28 cellular contexts compared by ENCODE assay signal in genomic region chr17:76911299-76912007, GRCh38. TPM values are rescaled to one million over a fixed set of nuclear protein-coding genes. Genes with fewer than 3 reads are reported as not detected.
A peak's percentile ranks its signal among the peaks of the same experiment; 100 is the strongest.
DNase-seq lines count a peak whose midpoint lies in the region; ATAC-seq lines count a peak whose summit lies in the region.
"Had no signal": no experiment of that assay in that cellular context is flagged by ENCODE, and none has a peak within 500 bp of the region (broad histone marks: within the 10 kb centered on the region; RNA-seq: fewer than 3 reads in every experiment).

No MANE protein-coding gene starts in this region.

- in situ Hi-C loops in G401 (cut with HindIII; ENCODE audit: low sequenced_read_pairs): no loop called here

- no peaks in the 10 kb centered on the region for H3K4me1 Mint-ChIP-seq in natural killer cell treated with Interleukin-12 subunit alpha and Interleukin-12 subunit beta and Interleukin-15 and Interleukin-18, amount 100 ng/mL, for 72 hours (ENCODE audit: low read depth in 2 of 2)
- H3K4me1 Mint-ChIP-seq: memory B cell, T-cell had no signal

- H3K27ac Mint-ChIP-seq in natural killer cell treated with Interleukin-12 subunit alpha and Interleukin-12 subunit beta and Interleukin-15 and Interleukin-18, amount 100 ng/mL, for 72 hours: no peak overlapping the region
- H3K27ac Mint-ChIP-seq: activated CD8-positive, alpha-beta T cell treated with anti-CD3 and anti-CD28 coated beads for 36 hours; dendritic cell treated with granulocyte-macrophage colony-stimulating factor and Interleukin-4, amounts not matched to agents 40 ng/mL and 50 ng/mL, for 4 days; memory B cell; stimulated activated naive CD8-positive, alpha-beta T cell treated with anti-CD3 and anti-CD28 coated beads, Interleukin-15, Interleukin-2, amounts not matched to agents 100 ng/mL and 50 ng/mL, for 24 hours; T-cell had no signal

- peaks cover 3% of the 10 kb centered on the region for H3K9me3 Mint-ChIP-seq in natural killer cell treated with Interleukin-12 subunit alpha and Interleukin-12 subunit beta and Interleukin-15 and Interleukin-18, amount 100 ng/mL, for 72 hours
- H3K9me3 Mint-ChIP-seq: activated CD8-positive, alpha-beta T cell treated with anti-CD3 and anti-CD28 coated beads for 36 hours; dendritic cell treated with granulocyte-macrophage colony-stimulating factor and Interleukin-4, amounts not matched to agents 40 ng/mL and 50 ng/mL, for 4 days had no signal

- ATAC-seq in GM21786 (IDR thresholded peaks at IDR 0.05; ENCODE audit: unreplicated experiment): no peak
- ATAC-seq in natural killer cell treated with Interleukin-12 subunit alpha and Interleukin-12 subunit beta and Interleukin-15 and Interleukin-18, amount 100 ng/mL, for 72 hours: no peak
- ATAC-seq: activated CD8-positive, alpha-beta T cell treated with anti-CD3 and anti-CD28 coated beads for 36 hours; T-cell had no signal

- no peaks in the 10 kb centered on the region for H3K36me3 Mint-ChIP-seq in natural killer cell treated with Interleukin-12 subunit alpha and Interleukin-12 subunit beta and Interleukin-15 and Interleukin-18, amount 100 ng/mL, for 72 hours
- H3K36me3 Mint-ChIP-seq: memory B cell, T-cell had no signal

- no peak overlapping the region for H3K4me3 Mint-ChIP-seq in natural killer cell treated with Interleukin-12 subunit alpha and Interleukin-12 subunit beta and Interleukin-15 and Interleukin-18, amount 100 ng/mL, for 72 hours
- H3K4me3 Mint-ChIP-seq: activated CD8-positive, alpha-beta T cell treated with anti-CD3 and anti-CD28 coated beads for 36 hours; dendritic cell treated with granulocyte-macrophage colony-stimulating factor and Interleukin-4, amounts not matched to agents 40 ng/mL and 50 ng/mL, for 4 days; memory B cell; stimulated activated naive CD8-positive, alpha-beta T cell treated with anti-CD3 and anti-CD28 coated beads, Interleukin-15, Interleukin-2, amounts not matched to agents 100 ng/mL and 50 ng/mL, for 24 hours; T-cell had no signal

- H3K27me3 Mint-ChIP-seq in natural killer cell treated with Interleukin-12 subunit alpha and Interleukin-12 subunit beta and Interleukin-15 and Interleukin-18, amount 100 ng/mL, for 72 hours: peaks cover 18 to 21% of the 10 kb centered on the region in 2 donors

- DNase-seq in NCI-H510A treated with DMSO at 0.1 percent for 48 hours (lab: John Stamatoyannopoulos, UW) (peak; percentile 17), NCI-H510A (lab: John Stamatoyannopoulos, UW) (no peak), NCI-H1694 treated with DMSO at 0.1 percent for 48 hours (lab: John Stamatoyannopoulos, UW) (peak; percentile 88), NCI-H82 (lab: John Stamatoyannopoulos, UW) (peak; percentile 84), activated T-cell treated with anti-CD3 and anti-CD28 coated beads for 4 hours (no peak), G401 (ENCODE audit: low spot score) (no peak)
- DNase-seq in natural killer cell treated with Interleukin-12 subunit alpha and Interleukin-12 subunit beta and Interleukin-15 and Interleukin-18, amount 100 ng/mL, for 72 hours (ENCODE audit: low spot score): no peak
- DNase-seq: activated CD4-positive, CD25-positive, alpha-beta regulatory T cell treated with anti-CD3 and anti-CD28 coated beads, Interleukin-2, amount 50 U/mL, for 72 hours; activated CD8-positive, alpha-beta T cell treated with anti-CD3 and anti-CD28 coated beads for 36 hours; activated gamma-delta T cell treated with Interleukin-2 at 50 U/mL for 16 hours; adrenal gland; C1 segment of cervical spinal cord; GDM1; glutamatergic neuron; IMR-90; left cardiac atrium; NCI-H1436; NCI-H748 treated with DMSO at 0.1 percent for 48 hours; occipital lobe; OCI-M1; SHP77; stimulated activated CD4-positive, alpha-beta T cell treated with anti-CD3 and anti-CD28 coated beads, Interleukin-4, amount 100 ng/mL, for 1 hour; T-cell; transverse colon had no signal

RNA-seq across cellular contexts. Expression of gene MGAT5B, which starts 43.2 kb away (rescaled TPM):
- 0.80 and 3.7 TPM in 2 replicates for total RNA-seq in G401 (2014; rRNA removed; shearing (Covaris generic))
- total RNA-seq in natural killer cell treated with Interleukin-12 subunit alpha and Interleukin-12 subunit beta and Interleukin-15 and Interleukin-18, amount 100 ng/mL, for 72 hours: under 1 TPM in 1 of 2 donors, not detected in 1; 0.59 TPM
- total RNA-seq: activated CD8-positive, alpha-beta T cell treated with anti-CD3 and anti-CD28 coated beads for 36 hours; transverse colon had no signal

Comparison
In these comparisons a context has a peak if more than half of its experiments do, and no peak if none do; other contexts are left out.
1. DNase-seq: peak in NCI-H510A treated with DMSO at 0.1 percent for 48 hours (single experiment), NCI-H1694 treated with DMSO at 0.1 percent for 48 hours (single experiment) and NCI-H82 (single experiment); none in NCI-H510A (single experiment), activated T-cell treated with anti-CD3 and anti-CD28 coated beads for 4 hours (single experiment), G401 (single experiment) and natural killer cell treated with Interleukin-12 subunit alpha and Interleukin-12 subunit beta and Interleukin-15 and Interleukin-18, amount 100 ng/mL, for 72 hours (single experiment).